In genomic region chr6:166242888-166243287, GRCh38 we compare ENCODE assay signal across 22 cellular contexts.
DNase-seq lines count a peak whose midpoint lies in the region; ATAC-seq and TF ChIP-seq lines count a peak whose summit lies in the region.
"Had no signal": no experiment of that assay in that cellular context is flagged by ENCODE, and none has a peak within 500 bp of the region (broad histone marks: within the 10 kb centered on the region; RNA-seq: fewer than 3 reads in every experiment).

No MANE protein-coding gene starts in this region.

- H3K4me2 ChIP-seq in DND-41 (ENCODE audit: insufficient read depth, low read length), result peak overlapping the region; percentile 80
- peak overlapping the region; percentile 22 for H3K4me2 ChIP-seq in Karpas-422 (ENCODE audit: low read depth, low read length, poor library complexity, severe bottlenecking)

- no peak for ATAC-seq in DND-41 (ENCODE audit: insufficient read depth, low read depth)
- peak; percentile 33 for ATAC-seq in activated naive CD8-positive, alpha-beta T cell treated with anti-CD3 and anti-CD28 coated beads, Interleukin-2, amount 50 U/mL, for 24 hours
- ATAC-seq in omental fat pad (ENCODE audit: low FRiP score), result peak; percentile 35
- ATAC-seq in GM19397 (IDR thresholded peaks at IDR 0.05; ENCODE audit: unreplicated experiment), result no peak
- ATAC-seq: CD8-positive, alpha-beta T cell; K562 had no signal

- no peak for DNase-seq in DND-41
- no peak for DNase-seq in Karpas-422
- DNase-seq in activated naive CD8-positive, alpha-beta T cell treated with anti-CD3 and anti-CD28 coated beads, Interleukin-2, amount 50 U/mL, for 24 hours, result no peak
- no peak for DNase-seq in omental fat pad (ENCODE audit: low spot score)
- DNase-seq in cerebellar nuclear complex (lab: John Stamatoyannopoulos, UW), result no peak
- DNase-seq in activated naive CD4-positive, alpha-beta T cell (lab: John Stamatoyannopoulos, UW), result no peak
- DNase-seq: Caco-2; CD8-positive, alpha-beta T cell; GF-D8; MG63; NCI-H146; NCI-H2029; NCI-H446; NCI-H524 treated with DMSO at 0.1 percent for 48 hours; NCI-H774; Right ventricle myocardium superior; RPMI8226 had no signal

- H3K4me1 ChIP-seq in DND-41 (ENCODE audit: insufficient read depth, low read length) (peaks cover 61% of the 10 kb centered on the region), Karpas-422 (ENCODE audit: low read length) (peaks cover 17% of the 10 kb centered on the region)
- H3K4me1 ChIP-seq: Caco-2 had no signal

- H3K27me3 ChIP-seq in DND-41 (ENCODE audit: insufficient read depth, low read length, poor library complexity), result no peaks in the 10 kb centered on the region
- H3K27me3 ChIP-seq in Karpas-422 (ENCODE audit: low read length), result no peaks in the 10 kb centered on the region
- H3K27me3 ChIP-seq: MG63, SJSA1 had no signal

- no peaks in the 10 kb centered on the region for H3K9me3 ChIP-seq in DND-41 (ENCODE audit: insufficient read depth, low read length, severe bottlenecking)
- no peaks in the 10 kb centered on the region for H3K9me3 ChIP-seq in Karpas-422 (ENCODE audit: low read length)
- H3K9me3 ChIP-seq: Caco-2, MG63, SJSA1 had no signal

- H3K9me2 ChIP-seq in Karpas-422 (replicated peaks; ENCODE audit: insufficient read depth, low read length), result no peaks in the 10 kb centered on the region

- H3K4me3 Mint-ChIP-seq in activated naive CD8-positive, alpha-beta T cell treated with anti-CD3 and anti-CD28 coated beads, Interleukin-2, amount 50 U/mL, for 24 hours, result no peak overlapping the region
- H3K4me3 Mint-ChIP-seq: B cell had no signal

- no peak overlapping the region for H2AFZ ChIP-seq in DND-41 (ENCODE audit: low read depth, low read length)
- H2AFZ ChIP-seq in Karpas-422 (ENCODE audit: low read length), result peak overlapping the region; percentile 78; the same call in 1 of the 2 replicates

- H3K4me1 Mint-ChIP-seq in activated naive CD8-positive, alpha-beta T cell treated with anti-CD3 and anti-CD28 coated beads, Interleukin-2, amount 50 U/mL, for 24 hours, result peaks cover 33% of the 10 kb centered on the region

- no peaks in the 10 kb centered on the region for H4K20me1 ChIP-seq in DND-41 (ENCODE audit: insufficient read depth, low read length)
- H4K20me1 ChIP-seq in Karpas-422 (ENCODE audit: insufficient read depth, low read depth, low read length), result no peaks in the 10 kb centered on the region

- 0 out of 2 replicates have a peak overlapping the region, but pooled peaks have one; percentile 53 for H3K9ac ChIP-seq in DND-41 (ENCODE audit: low read depth, low read length)
- H3K9ac ChIP-seq in Karpas-422 (ENCODE audit: low read length), result peak overlapping the region; percentile 28; the same call in 1 of the 2 replicates

- H3K36me3 ChIP-seq in DND-41 (ENCODE audit: insufficient read depth, low read length) (no peaks in the 10 kb centered on the region), Karpas-422 (ENCODE audit: insufficient read depth, low read length) (no peaks in the 10 kb centered on the region)
- H3K36me3 ChIP-seq: MG63, SJSA1 had no signal

- H3K36me3 Mint-ChIP-seq in activated naive CD8-positive, alpha-beta T cell treated with anti-CD3 and anti-CD28 coated beads, Interleukin-2, amount 50 U/mL, for 24 hours (ENCODE audit: low read depth), result no peaks in the 10 kb centered on the region
- H3K36me3 Mint-ChIP-seq: CD8-positive, alpha-beta T cell had no signal

- peaks cover 6% of the 10 kb centered on the region for H3K27me3 Mint-ChIP-seq in activated naive CD8-positive, alpha-beta T cell treated with anti-CD3 and anti-CD28 coated beads, Interleukin-2, amount 50 U/mL, for 24 hours

- H3K4me3 ChIP-seq in DND-41 (ENCODE audit: low read depth in 1 of 2, low read length in 2 of 2) (no peak overlapping the region), Karpas-422 (ENCODE audit: low read length) (no peak overlapping the region)
- H3K4me3 ChIP-seq: K562, MG63, SJSA1 had no signal

- no peaks in the 10 kb centered on the region for H3K79me2 ChIP-seq in DND-41 (ENCODE audit: insufficient read depth, low read length)
- no peaks in the 10 kb centered on the region for H3K79me2 ChIP-seq in Karpas-422 (ENCODE audit: low read length)

- H3K27ac Mint-ChIP-seq in activated naive CD8-positive, alpha-beta T cell treated with anti-CD3 and anti-CD28 coated beads, Interleukin-2, amount 50 U/mL, for 24 hours, result no peak overlapping the region
- H3K27ac Mint-ChIP-seq: B cell had no signal

- H3K27ac ChIP-seq in DND-41 (ENCODE audit: low read length) (peak overlapping the region; percentile 48; the same call in 1 of the 2 replicates), Karpas-422 (ENCODE audit: low read length) (no peak overlapping the region)
- H3K27ac ChIP-seq: C4-2B, SJSA1 had no signal

- H3K9me3 Mint-ChIP-seq in activated naive CD8-positive, alpha-beta T cell treated with anti-CD3 and anti-CD28 coated beads, Interleukin-2, amount 50 U/mL, for 24 hours, result no peaks in the 10 kb centered on the region
- H3K9me3 Mint-ChIP-seq: CD8-positive, alpha-beta T cell had no signal

- TF ChIP-seq CTCF in DND-41 (IDR thresholded peaks at IDR 0.05; ENCODE audit: borderline replicate concordance, extremely low read depth, low read length, poor library complexity, severe bottlenecking), result no peak
- TF ChIP-seq CTCF in omental fat pad (IDR thresholded peaks at IDR 0.05), result no peak

Comparison
In these comparisons a context has a peak if more than half of its experiments do, and no peak if none do; other contexts are left out.
1. ATAC-seq: peak in activated naive CD8-positive, alpha-beta T cell treated with anti-CD3 and anti-CD28 coated beads, Interleukin-2, amount 50 U/mL, for 24 hours (single experiment) and omental fat pad (single experiment); none in DND-41 (single experiment) and GM19397 (single experiment).